In genomic region chr11:78034623-78035022, GRCh38 we compare ENCODE assay signal across 17 cellular contexts. TPM values are rescaled to one million over a fixed set of nuclear protein-coding genes. Genes with fewer than 3 reads are reported as not detected.
"Had no signal": no experiment of that assay in that cellular context is flagged by ENCODE, and none has a peak within 500 bp of the region (broad histone marks: within the 10 kb centered on the region; RNA-seq: fewer than 3 reads in every experiment).

No MANE protein-coding gene starts in this region.

- H3K36me3 ChIP-seq: neutrophil, stomach had no signal

- ATAC-seq: effector memory CD8-positive, alpha-beta T cell had no signal

- H3K4me2 ChIP-seq: hepatocyte had no signal

- H2AFZ ChIP-seq: hepatocyte had no signal

- H3K9me3 Mint-ChIP-seq: activated B cell treated with CpG ODN at 0.5 μM for 24 hours; activated CD4-positive, alpha-beta T cell treated with anti-CD3 and anti-CD28 coated beads, Interleukin-2, amount 10 ng/mL, durations not matched to agents 7 days and 5 days; dendritic cell treated with granulocyte-macrophage colony-stimulating factor and Interleukin-4, amounts not matched to agents 40 ng/mL and 50 ng/mL, for 4 days; effector memory CD8-positive, alpha-beta T cell; T-helper 1 cell treated with Interleukin-12 subunit alpha and Interleukin-12 subunit beta and Interleukin-4 antibody, amounts not matched to agents 30 μg/mL and 1 μg/mL, for 36 hours had no signal

- H3K79me2 ChIP-seq: hepatocyte had no signal

- H3K27ac ChIP-seq: hepatocyte, neutrophil, stomach had no signal

- H3K9me3 ChIP-seq: neutrophil, stomach had no signal

- H3K27me3 ChIP-seq: hepatocyte, stomach had no signal

- H3K27me3 Mint-ChIP-seq: activated CD4-positive, alpha-beta T cell treated with anti-CD3 and anti-CD28 coated beads, Interleukin-2, amount 10 ng/mL, durations not matched to agents 7 days and 5 days had no signal

- H3K27ac Mint-ChIP-seq: activated B cell treated with CpG ODN at 0.5 μM for 24 hours; activated CD4-positive, alpha-beta T cell treated with anti-CD3 and anti-CD28 coated beads, Interleukin-2, amount 10 ng/mL, durations not matched to agents 7 days and 5 days; dendritic cell treated with granulocyte-macrophage colony-stimulating factor and Interleukin-4, amounts not matched to agents 40 ng/mL and 50 ng/mL, for 4 days; effector memory CD8-positive, alpha-beta T cell; T-helper 1 cell treated with Interleukin-12 subunit alpha and Interleukin-12 subunit beta and Interleukin-4 antibody, amounts not matched to agents 30 μg/mL and 1 μg/mL, for 36 hours had no signal

- DNase-seq: activated B cell treated with CpG ODN at 0.5 μM for 24 hours; activated CD4-positive, alpha-beta T cell treated with anti-CD3 and anti-CD28 coated beads, Interleukin-2, amount 10 ng/mL, durations not matched to agents 7 days and 5 days; activated CD8-positive, alpha-beta memory T cell treated with anti-CD3 and anti-CD28 coated beads for 24 hours; activated naive CD4-positive, alpha-beta T cell treated with anti-CD3 and anti-CD28 coated beads, Interleukin-2, amount 50 U/mL, for 16 hours; activated T-cell treated with anti-CD3 and anti-CD28 coated beads for 4 hours; cerebellar nuclear complex; effector memory CD8-positive, alpha-beta T cell; kidney glomerular epithelial cell; retina; stimulated activated CD4-positive, alpha-beta T cell treated with anti-CD3 and anti-CD28 coated beads, Interleukin-15, amount 100 ng/mL, for 24 hours; stimulated activated CD4-positive, alpha-beta T cell treated with anti-CD3 and anti-CD28 coated beads, Interleukin-4, amount 100 ng/mL, for 24 hours; stomach had no signal

- H3K4me3 Mint-ChIP-seq: activated B cell treated with CpG ODN at 0.5 μM for 24 hours; activated CD4-positive, alpha-beta T cell treated with anti-CD3 and anti-CD28 coated beads, Interleukin-2, amount 10 ng/mL, durations not matched to agents 7 days and 5 days; dendritic cell treated with granulocyte-macrophage colony-stimulating factor and Interleukin-4, amounts not matched to agents 40 ng/mL and 50 ng/mL, for 4 days; effector memory CD8-positive, alpha-beta T cell; T-helper 1 cell treated with Interleukin-12 subunit alpha and Interleukin-12 subunit beta and Interleukin-4 antibody, amounts not matched to agents 30 μg/mL and 1 μg/mL, for 36 hours had no signal

- H3K4me3 ChIP-seq: hepatocyte, stomach had no signal

RNA-seq across cellular contexts. Expression of gene THRSP, which starts 29.0 kb away (rescaled TPM):
- total RNA-seq: activated B cell treated with CpG ODN at 0.5 μM for 24 hours; activated CD4-positive, alpha-beta T cell treated with anti-CD3 and anti-CD28 coated beads, Interleukin-2, amount 10 ng/mL, durations not matched to agents 7 days and 5 days; epithelial cell of proximal tubule had no signal
